15 cellular contexts compared by ENCODE assay signal in the genomic region with DNA sequence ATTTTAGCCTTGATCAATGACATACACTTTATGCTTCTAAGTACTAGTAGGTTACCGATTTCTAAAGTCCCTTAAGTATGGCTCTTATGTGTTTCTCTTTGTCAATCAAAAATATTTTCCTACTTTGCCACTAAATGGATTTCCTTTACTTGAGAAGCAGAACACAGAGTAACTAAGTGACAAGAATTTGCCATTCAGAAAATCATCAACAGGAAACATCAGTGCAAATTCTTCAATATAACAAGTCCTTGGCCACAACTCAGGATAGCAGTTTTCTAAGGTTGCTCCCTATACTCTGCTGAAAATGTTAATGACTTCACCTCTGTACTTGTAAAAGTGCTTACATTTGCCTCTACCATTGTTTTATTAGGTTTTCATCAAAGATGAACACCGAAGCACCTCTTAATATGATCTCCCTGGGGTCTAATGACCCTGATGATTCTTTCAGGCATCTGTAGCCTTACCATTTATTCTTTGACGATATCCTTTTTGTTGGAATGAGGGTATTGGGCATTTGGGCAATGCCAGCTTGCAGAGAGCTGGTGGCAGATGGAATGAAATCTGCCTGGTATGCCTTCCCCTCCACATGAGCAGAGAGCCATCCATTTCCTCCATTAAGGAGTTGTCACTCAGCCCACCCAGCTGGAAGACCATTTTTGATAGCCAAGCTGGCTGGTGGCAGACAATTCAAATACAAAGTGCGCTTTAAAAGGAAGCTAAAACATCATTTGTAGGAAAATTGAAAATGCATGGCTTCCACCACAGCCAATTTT.
A peak's percentile ranks its signal among the peaks of the same experiment; 100 is the strongest.
DNase-seq lines count a peak whose midpoint lies in the region; ATAC-seq lines count a peak whose summit lies in the region.
"Had no signal": no experiment of that assay in that cellular context is flagged by ENCODE, and none has a peak within 500 bp of the region (broad histone marks: within the 10 kb centered on the region; RNA-seq: fewer than 3 reads in every experiment).

No MANE protein-coding gene starts in this region.

- H3K27me3 Mint-ChIP-seq in T-helper 17 cell = peaks cover 16% of the 10 kb centered on the region

- no peaks in the 10 kb centered on the region for H3K9me3 ChIP-seq in T-helper 17 cell (ENCODE audit: control insufficient read depth, low read length, poor library complexity, severe bottlenecking)

- no peak overlapping the region for H3K4me3 Mint-ChIP-seq in T-helper 17 cell
- H3K4me3 Mint-ChIP-seq: T-helper 1 cell treated with Interleukin-12 subunit alpha and Interleukin-12 subunit beta and Interleukin-4 antibody, amounts not matched to agents 30 μg/mL and 1 μg/mL, for 36 hours had no signal

- H3K4me1 Mint-ChIP-seq in T-helper 17 cell = no peaks in the 10 kb centered on the region

- no peaks in the 10 kb centered on the region for H3K36me3 Mint-ChIP-seq in T-helper 17 cell (ENCODE audit: low read depth)

- DNase-seq in NCI-H1092 treated with DMSO at 0.1 percent for 48 hours (lab: John Stamatoyannopoulos, UW) (peak; percentile 89), NCI-H2171 (lab: John Stamatoyannopoulos, UW) (peak; percentile 78), T-helper 17 cell (no peak), lung microvascular endothelial cell (ENCODE audit: low read depth in 2 of 2) (peak; percentile 14 to 44), inferior parietal cortex (ENCODE audit: extremely low spot score) (no peak)
- DNase-seq: ACHN, COR-L47, DMS53, H7, NCI-H1436, NCI-H526 treated with DMSO at 0.1 percent for 48 hours, PC-3 had no signal

- no peak for ATAC-seq in T-helper 17 cell
- no peak for ATAC-seq in GM18502 (IDR thresholded peaks at IDR 0.05; ENCODE audit: poor library complexity, unreplicated experiment)
- no peak for ATAC-seq in GM18519 (IDR thresholded peaks at IDR 0.05; ENCODE audit: low FRiP score, unreplicated experiment)
- ATAC-seq: PC-3 had no signal

- peak overlapping the region; percentile 32 for H3K27ac Mint-ChIP-seq in T-helper 17 cell
- H3K27ac Mint-ChIP-seq: T-helper 1 cell treated with Interleukin-12 subunit alpha and Interleukin-12 subunit beta and Interleukin-4 antibody, amounts not matched to agents 30 μg/mL and 1 μg/mL, for 36 hours had no signal

Comparison
In these comparisons a context has a peak if more than half of its experiments do, and no peak if none do; other contexts are left out.
1. DNase-seq: peak in NCI-H1092 treated with DMSO at 0.1 percent for 48 hours (single experiment), NCI-H2171 (single experiment) and lung microvascular endothelial cell (2 of 2); none in T-helper 17 cell (0 of 3) and inferior parietal cortex (single experiment).